In the genomic region with DNA sequence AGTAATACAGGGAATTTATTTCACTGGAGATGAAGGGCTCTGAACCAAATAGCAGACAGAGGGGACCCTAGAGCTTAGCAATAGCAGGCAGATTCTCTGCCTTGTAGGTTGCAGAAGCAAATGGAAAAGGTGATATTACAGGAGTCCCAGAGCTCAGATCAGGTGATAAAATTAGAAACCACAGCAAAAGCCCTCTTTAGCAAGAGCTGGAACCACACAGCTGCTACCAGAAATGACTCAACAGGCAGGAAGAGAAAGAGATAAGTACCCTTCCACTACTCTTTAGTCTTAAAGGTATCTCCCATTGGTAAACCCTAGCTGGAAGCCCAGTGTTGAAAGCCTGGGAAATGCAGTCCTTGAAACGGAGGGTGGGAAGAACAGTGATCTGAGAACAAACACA, we compare ENCODE assay signal across 9 cellular contexts.
DNase-seq lines count a peak whose midpoint lies in the region; ATAC-seq and TF ChIP-seq lines count a peak whose summit lies in the region.
"Had no signal": no experiment of that assay in that cellular context is flagged by ENCODE, and none has a peak within 500 bp of the region (broad histone marks: within the 10 kb centered on the region; RNA-seq: fewer than 3 reads in every experiment).

No MANE protein-coding gene starts in this region.

- peaks cover 36% of the 10 kb centered on the region for H3K4me1 Mint-ChIP-seq in MCF 10A (ENCODE audit: insufficient read depth, unreplicated experiment)

- H4K20me1 ChIP-seq in mammary epithelial cell (ENCODE audit: insufficient read depth, low read length) (no peaks in the 10 kb centered on the region), smooth muscle cell (ENCODE audit: low read depth) (no peaks in the 10 kb centered on the region)

- POLR2A ChIA-PET in MCF 10A (lab: Yijun Ruan, JAX) = no interaction called here

- ATAC-seq in HG02678 (IDR thresholded peaks at IDR 0.05; ENCODE audit: unreplicated experiment) = peak; percentile 94

- H2AFZ ChIP-seq in mammary epithelial cell (ENCODE audit: low read depth, low read length) = no peak overlapping the region
- H2AFZ ChIP-seq in smooth muscle cell (ENCODE audit: low read depth) = no peak overlapping the region

- 40% methylated on average over 1 of the region's 1 CpG for WGBS in mammary epithelial cell (ENCODE audit: low coverage, missing lambda C conversion rate)
- WGBS in smooth muscle cell (ENCODE audit: low lambda C conversion rate) = 4% methylated on average over 1 of the region's 1 CpG

- H3K4me2 ChIP-seq in mammary epithelial cell (ENCODE audit: insufficient read depth, low read depth, low read length) (no peak overlapping the region), smooth muscle cell (peak overlapping the region; percentile 45)

- TF ChIP-seq CTCF in MCF 10A (IDR thresholded peaks at IDR 0.05; ENCODE audit: unreplicated experiment) (no peak), mammary epithelial cell (conservative IDR thresholded peaks at IDR 0.05 in 1 of 2, IDR thresholded peaks at IDR 0.05 in 1 of 2; ENCODE audit: extremely low read depth in 1 of 2, insufficient read depth in 1 of 2, low read depth in 1 of 2, low read length in 2 of 2) (no peak), NB4 (IDR thresholded peaks at IDR 0.05; ENCODE audit: low read depth, low read length) (no peak), smooth muscle cell (IDR thresholded peaks at IDR 0.05; ENCODE audit: borderline replicate concordance, insufficient read depth, poor library complexity, severe bottlenecking) (no peak)

- CTCF ChIA-PET in MCF 10A (lab: Yijun Ruan, JAX) (interaction anchor here (0.7 to 0.9 kb wide), 2 partner anchors 18 to 21 kb away, joined by 3 read pairs; no protein-coding TSS in a partner anchor), mammary epithelial cell (lab: Charles Lee; ENCODE audit: low non-redundant PET) (no interaction called here)

- in situ Hi-C loops in mammary epithelial cell (cut with MboI; ENCODE audit: low sequenced_read_pairs in 2 of 2) = no loop called here

- H3K4me3 ChIP-seq in mammary epithelial cell (replicated peaks in 1 of 3; ENCODE audit: insufficient read depth in 1 of 3, low read depth in 2 of 3, low read length in 3 of 3) (no peak overlapping the region), NB4 (ENCODE audit: low read depth, low read length) (no peak overlapping the region), smooth muscle cell (no peak overlapping the region), SJCRH30 (no peak overlapping the region)

- no peaks in the 10 kb centered on the region for H3K36me3 Mint-ChIP-seq in MCF 10A (ENCODE audit: insufficient read depth, unreplicated experiment)

- no peaks in the 10 kb centered on the region for H3K9me3 Mint-ChIP-seq in MCF 10A (ENCODE audit: unreplicated experiment)

- H3F3A ChIP-seq in smooth muscle cell (ENCODE audit: low read depth) = no peaks in the 10 kb centered on the region

- DNase-seq in MCF 10A (ENCODE audit: unreplicated experiment) = peak; percentile 47
- no peak for DNase-seq in mammary epithelial cell
- DNase-seq in NB4 (ENCODE audit: low read depth) = peak; percentile 7
- DNase-seq in smooth muscle cell (lab: John Stamatoyannopoulos, UW; ENCODE audit: unreplicated experiment) = no peak
- no peak for DNase-seq in SJCRH30
- DNase-seq in DMS 273 (lab: John Stamatoyannopoulos, UW; ENCODE audit: unreplicated experiment) = no peak
- DNase-seq in stimulated activated CD4-positive, alpha-beta T cell treated with anti-CD3 and anti-CD28 coated beads, Interleukin-15, amount 100 ng/mL, for 24 hours = no peak

- H3K36me3 ChIP-seq in mammary epithelial cell (ENCODE audit: insufficient read depth, low read length) (no peaks in the 10 kb centered on the region), smooth muscle cell (ENCODE audit: low read depth) (no peaks in the 10 kb centered on the region), SJCRH30 (no peaks in the 10 kb centered on the region)

- H3K27me3 ChIP-seq in mammary epithelial cell (ENCODE audit: insufficient read depth, low read length) (no peaks in the 10 kb centered on the region), smooth muscle cell (ENCODE audit: low read depth) (no peaks in the 10 kb centered on the region), SJCRH30 (no peaks in the 10 kb centered on the region)

- H3K27me3 Mint-ChIP-seq in MCF 10A (ENCODE audit: insufficient read depth, unreplicated experiment) = no peaks in the 10 kb centered on the region

- no peak overlapping the region for H3K4me3 Mint-ChIP-seq in MCF 10A (ENCODE audit: unreplicated experiment)

- no TSS peak for BruUV-seq in MCF 10A (replicated peaks; lab: Mats Ljungman, UMichigan)
- BruUV-seq in mammary epithelial cell (replicated peaks; lab: Mats Ljungman, UMichigan) = no TSS peak

- H3K9me3 ChIP-seq in mammary epithelial cell (replicated peaks; ENCODE audit: insufficient read depth, low read length) = no peaks in the 10 kb centered on the region
- H3K9me3 ChIP-seq in smooth muscle cell (replicated peaks; ENCODE audit: low read depth) = no peaks in the 10 kb centered on the region
- no peaks in the 10 kb centered on the region for H3K9me3 ChIP-seq in SJCRH30 (replicated peaks)

- no peaks in the 10 kb centered on the region for H3K79me2 ChIP-seq in mammary epithelial cell (ENCODE audit: insufficient read depth, low read length)
- no peaks in the 10 kb centered on the region for H3K79me2 ChIP-seq in smooth muscle cell (ENCODE audit: low read depth)

- no peaks in the 10 kb centered on the region for H3K4me1 ChIP-seq in mammary epithelial cell (ENCODE audit: insufficient read depth, low read length)
- H3K4me1 ChIP-seq in smooth muscle cell (ENCODE audit: low read depth) = peaks cover 26% of the 10 kb centered on the region
- H3K4me1 ChIP-seq in SJCRH30 = no peaks in the 10 kb centered on the region

- dilution Hi-C loops in mammary epithelial cell (cut with HindIII; ENCODE audit: low sequenced_read_pairs) = no loop called here

- TF ChIP-seq POLR2A in NB4 (IDR thresholded peaks at IDR 0.05; ENCODE audit: extremely low read depth, insufficient read length) = no peak

- intact Hi-C loops in MCF 10A (cut with micrococcal nuclease) (no loop called here), mammary epithelial cell (cut with micrococcal nuclease) (no loop called here)

- no peak overlapping the region for H3K9ac ChIP-seq in mammary epithelial cell (ENCODE audit: insufficient read depth, low read length)
- H3K9ac ChIP-seq in smooth muscle cell (ENCODE audit: low read depth) = no peak overlapping the region

- no peak overlapping the region for H3K27ac ChIP-seq in mammary epithelial cell (ENCODE audit: insufficient read depth, low read depth, low read length)
- H3K27ac ChIP-seq in smooth muscle cell (ENCODE audit: low read depth) = peak overlapping the region; percentile 22
- H3K27ac ChIP-seq in SJCRH30 = no peak overlapping the region
- H3K27ac ChIP-seq: epithelial cell of prostate had no signal

- peak overlapping the region; percentile 47 for H3K27ac Mint-ChIP-seq in MCF 10A (ENCODE audit: low read depth, unreplicated experiment)

Comparison
In these comparisons a context has a peak if more than half of its experiments do, and no peak if none do; other contexts are left out.
1. DNase-seq: peak in MCF 10A (single experiment) and NB4 (single experiment); none in mammary epithelial cell (single experiment), smooth muscle cell (single experiment), SJCRH30 (0 of 2), DMS 273 (single experiment) and stimulated activated CD4-positive, alpha-beta T cell treated with anti-CD3 and anti-CD28 coated beads, Interleukin-15, amount 100 ng/mL, for 24 hours (single experiment).